In genomic region chr20:46305331-46305972, GRCh38 we compare ENCODE assay signal across 16 cellular contexts. TPM values are rescaled to one million over a fixed set of nuclear protein-coding genes. Genes with fewer than 3 reads are reported as not detected.
A peak's percentile ranks its signal among the peaks of the same experiment; 100 is the strongest.
DNase-seq lines count a peak whose midpoint lies in the region; ATAC-seq and TF ChIP-seq lines count a peak whose summit lies in the region.
"Had no signal": no experiment of that assay in that cellular context is flagged by ENCODE, and none has a peak within 500 bp of the region (broad histone marks: within the 10 kb centered on the region; RNA-seq: fewer than 3 reads in every experiment).

No MANE protein-coding gene starts in this region.

- no peak overlapping the region for H3K4me3 ChIP-seq in right atrium auricular region
- H3K4me3 ChIP-seq in body of pancreas = no peak overlapping the region

- ATAC-seq in Right ventricle myocardium inferior = peak; percentile 68
- peak; percentile 83 for ATAC-seq in body of pancreas
- ATAC-seq: Panc1 had no signal

- H3K4me1 ChIP-seq in right atrium auricular region = peaks cover 0 to 25% of the 10 kb centered on the region in 2 donors
- H3K4me1 ChIP-seq in body of pancreas = peaks cover 39% of the 10 kb centered on the region

- H3K36me3 ChIP-seq in right atrium auricular region (no peaks in the 10 kb centered on the region), body of pancreas (replicated peaks in 1 of 2; ENCODE audit: insufficient read depth in 1 of 2, low read depth in 2 of 2) (no peaks in the 10 kb centered on the region)

- TF ChIP-seq CTCF in right atrium auricular region (IDR thresholded peaks at IDR 0.05) (no peak), body of pancreas (IDR thresholded peaks at IDR 0.05) (peak in 4 of 7 experiments; percentile 17 to 22 (median 18))

- DNase-seq in Right ventricle myocardium inferior (ENCODE audit: missing footprints) = no peak
- DNase-seq in right atrium auricular region (ENCODE audit: low spot score) = no peak
- DNase-seq in body of pancreas = peak; percentile 73 to 86 (median 84)
- peak; percentile 14 for DNase-seq in mucosa of gallbladder (ENCODE audit: low spot score)
- DNase-seq in germinal center (ENCODE audit: low spot score) = no peak
- no peak for DNase-seq in DMS 273 (lab: John Stamatoyannopoulos, UW; ENCODE audit: unreplicated experiment)
- no peak for DNase-seq in T-helper 2 cell
- DNase-seq in HT-29 (ENCODE audit: low spot score) = no peak
- DNase-seq: GOT3, IMR-90, NCI-H1436, NCI-H2081, NCI-H774, SHP77 had no signal

- 8 to 14% methylated on average over 8 to 12 of the region's 12 CpGs for WGBS in body of pancreas, 2 donors

- H3K27ac ChIP-seq in right atrium auricular region (peak overlapping the region in 1 of 2 donors; percentile 72), body of pancreas (peak overlapping the region; percentile 32 to 67 (median 56))
- H3K27ac ChIP-seq: C4-2B had no signal

- intact Hi-C loops in Right ventricle myocardium inferior (cut with DNase I) (loop anchor here (1.0 to 5.0 kb wide), 3 partner anchors 45 to 98 kb away; no protein-coding TSS in a partner anchor), body of pancreas (cut with DNase I) (no loop called here)

- H3K9me3 ChIP-seq in right atrium auricular region (no peaks in the 10 kb centered on the region), body of pancreas (no peaks in the 10 kb centered on the region)

- H3K27me3 ChIP-seq in right atrium auricular region = peaks cover 0 to 17% of the 10 kb centered on the region in 2 donors
- peaks cover 0 to 15% of the 10 kb centered on the region in 2 donors for H3K27me3 ChIP-seq in body of pancreas

- no peak for TF ChIP-seq POLR2A in body of pancreas (IDR thresholded peaks at IDR 0.05)

RNA-seq across cellular contexts. Expression of gene CDH22, which starts 2.8 kb away (rescaled TPM):
- total RNA-seq in Right ventricle myocardium inferior = 5.2 TPM
- 1 to 10 TPM in 1 of 2 donors, under 1 TPM in 1; 0.67 to 4.4 TPM for total RNA-seq in right atrium auricular region
- total RNA-seq in body of pancreas = 1 to 10 TPM; 1.3 to 2.1 TPM
- total RNA-seq in mucosa of gallbladder = 0.09 TPM
- total RNA-seq in HT-29 (2014; rRNA removed; shearing (Covaris generic)) = not detected in 2 replicates
- total RNA-seq: IMR-90 had no signal

Comparison
In these comparisons a context has a peak if more than half of its experiments do, and no peak if none do; other contexts are left out.
1. DNase-seq: peak in body of pancreas (4 of 4) and mucosa of gallbladder (single experiment); none in Right ventricle myocardium inferior (single experiment), right atrium auricular region (single experiment), germinal center (single experiment), DMS 273 (single experiment), T-helper 2 cell (0 of 5) and HT-29 (single experiment).
2. CTCF ChIP-seq: peak in body of pancreas (4 of 7); none in right atrium auricular region (0 of 2).